ENCODE assay signal across 2 cellular contexts in genomic region chr16:75376475-75376907, GRCh38.
TF ChIP-seq lines count a peak whose summit lies in the region.

No MANE protein-coding gene starts in this region.

TF ChIP-seq in liver, 16 proteins besides CTCF, POLR2A, EP300 and RAD21:
- TF ChIP-seq SP1 (IDR thresholded peaks at IDR 0.05) (peak; percentile 56), HNF4A (conservative IDR thresholded peaks at IDR 0.05) (peak; percentile 58 to 80), RXRA (IDR thresholded peaks at IDR 0.05) (peak; percentile 73 to 80), YY1 (IDR thresholded peaks at IDR 0.05) (no peak), EGR1 (IDR thresholded peaks at IDR 0.05; ENCODE audit: low read depth in 2 of 2) (peak in 1 of 2 donors; percentile 57), ZBTB33 (IDR thresholded peaks at IDR 0.05) (peak; percentile 31), JUND (IDR thresholded peaks at IDR 0.05) (peak in 1 of 2 donors; percentile 30)
- TF ChIP-seq, protein P1, sequence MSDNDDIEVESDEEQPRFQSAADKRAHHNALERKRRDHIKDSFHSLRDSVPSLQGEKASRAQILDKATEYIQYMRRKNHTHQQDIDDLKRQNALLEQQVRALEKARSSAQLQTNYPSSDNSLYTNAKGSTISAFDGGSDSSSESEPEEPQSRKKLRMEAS (IDR thresholded peaks at IDR 0.05), result no peak

TF ChIP-seq in HepG2, 621 proteins besides CTCF, POLR2A, EP300 and RAD21 (continued from another document):
- TF ChIP-seq ZNF782 (CRISPR knock-in tag; IDR thresholded peaks at IDR 0.05; ENCODE audit: borderline replicate concordance), result no peak
- TF ChIP-seq ZNF280B (CRISPR knock-in tag; IDR thresholded peaks at IDR 0.05; ENCODE audit: borderline replicate concordance), result no peak
- TF ChIP-seq HES4 (CRISPR knock-in tag; IDR thresholded peaks at IDR 0.05; ENCODE audit: borderline replicate concordance), result no peak
- TF ChIP-seq ZNF552 (CRISPR knock-in tag; IDR thresholded peaks at IDR 0.05; ENCODE audit: borderline replicate concordance), result no peak
- TF ChIP-seq CHD4 (IDR thresholded peaks at IDR 0.05; ENCODE audit: borderline replicate concordance, low read length), result no peak
- no peak for TF ChIP-seq ZNF432 (CRISPR knock-in tag; IDR thresholded peaks at IDR 0.05; ENCODE audit: borderline replicate concordance)
- TF ChIP-seq NFKBIZ (CRISPR knock-in tag; IDR thresholded peaks at IDR 0.05), result no peak
- TF ChIP-seq KDM5A (IDR thresholded peaks at IDR 0.05; ENCODE audit: borderline replicate concordance, low read length), result no peak
- no peak for TF ChIP-seq SPEN (CRISPR knock-in tag; IDR thresholded peaks at IDR 0.05; ENCODE audit: low read depth)
